ENCODE assay signal across 16 cellular contexts in genomic region chrX:43661521-43662240, GRCh38. TPM values are rescaled to one million over a fixed set of nuclear protein-coding genes. Genes with fewer than 3 reads are reported as not detected.
DNase-seq lines count a peak whose midpoint lies in the region; ATAC-seq, FAIRE-seq and TF ChIP-seq lines count a peak whose summit lies in the region.
"Had no signal": no experiment of that assay in that cellular context is flagged by ENCODE, and none has a peak within 500 bp of the region (broad histone marks: within the 10 kb centered on the region; RNA-seq: fewer than 3 reads in every experiment).

No MANE protein-coding gene starts in this region.

- in situ Hi-C loops in astrocyte of the spinal cord (cut with HindIII; ENCODE audit: low sequenced_read_pairs): no loop called here

- TF ChIP-seq POLR2A in A549 (IDR thresholded peaks at IDR 0.05; ENCODE audit: low read length): no peak

- 82% methylated on average over 4 of the region's 4 CpGs for WGBS in A549 (ENCODE audit: missing lambda C conversion rate)
- WGBS in pancreas, 2 donors: 61 to 66% methylated on average over 4 of the region's 4 CpGs

- no peaks in the 10 kb centered on the region for H3K4me1 ChIP-seq in A549
- H3K4me1 ChIP-seq in pancreas: peaks cover 0 to 16% (median 6%) of the 10 kb centered on the region in 3 donors
- H3K4me1 ChIP-seq in effector memory CD4-positive, alpha-beta T cell (ENCODE audit: control insufficient read depth, insufficient read depth, low read length, poor library complexity, severe bottlenecking): no peaks in the 10 kb centered on the region
- H3K4me1 ChIP-seq: colonic mucosa, parathyroid adenoma had no signal

- H3K9me3 ChIP-seq in A549 (no peaks in the 10 kb centered on the region), pancreas (no peaks in the 10 kb centered on the region)
- no peaks in the 10 kb centered on the region for H3K9me3 ChIP-seq in effector memory CD4-positive, alpha-beta T cell (ENCODE audit: control insufficient read depth, low read length)
- H3K9me3 ChIP-seq: colonic mucosa had no signal

- POLR2A ChIA-PET in A549 (lab: Yijun Ruan, JAX): no interaction called here

- peaks cover 0 to 8% (median 0%) of the 10 kb centered on the region in 4 donors for H3K27me3 ChIP-seq in pancreas
- H3K27me3 ChIP-seq in effector memory CD4-positive, alpha-beta T cell (replicated peaks; ENCODE audit: control insufficient read depth, insufficient read depth, low read length, poor library complexity, severe bottlenecking): no peaks in the 10 kb centered on the region
- H3K27me3 ChIP-seq: colonic mucosa had no signal

- no peak for TF ChIP-seq EP300 in A549 (IDR thresholded peaks at IDR 0.05)

- intact Hi-C loops in Right ventricle myocardium superior (cut with DNase I) (loop anchor here (5.0 kb wide), 1 partner anchor 36 kb away; no protein-coding TSS in a partner anchor), pancreas (cut with DNase I) (no loop called here)

- no peak for ATAC-seq in A549
- peak; percentile 64 for ATAC-seq in Right ventricle myocardium superior (ENCODE audit: poor library complexity)
- peak in 3 of 4 donors; percentile 30 to 49 (median 30) for ATAC-seq in pancreas
- ATAC-seq: Panc1 had no signal

- H3K4me2 ChIP-seq in A549: no peak overlapping the region
- H3K4me2 ChIP-seq: KMS-11 had no signal

- TF ChIP-seq CTCF in A549 (IDR thresholded peaks at IDR 0.05): no peak
- no peak for TF ChIP-seq CTCF in astrocyte of the spinal cord (IDR thresholded peaks at IDR 0.05; ENCODE audit: low read depth, low read length)
- TF ChIP-seq CTCF in pancreas (IDR thresholded peaks at IDR 0.05): no peak

- CTCF ChIA-PET in A549 (lab: Yijun Ruan, JAX): no interaction called here

- no peak overlapping the region for H3K4me3 ChIP-seq in A549
- no peak overlapping the region for H3K4me3 ChIP-seq in astrocyte of the spinal cord (ENCODE audit: low read depth, low read length)
- H3K4me3 ChIP-seq in pancreas: no peak overlapping the region
- H3K4me3 ChIP-seq in effector memory CD4-positive, alpha-beta T cell (ENCODE audit: insufficient read depth, low read depth, low read length, poor library complexity, severe bottlenecking): no peak overlapping the region
- H3K4me3 ChIP-seq: colonic mucosa had no signal

- H3K36me3 ChIP-seq in pancreas: no peaks in the 10 kb centered on the region
- no peaks in the 10 kb centered on the region for H3K36me3 ChIP-seq in effector memory CD4-positive, alpha-beta T cell (ENCODE audit: control insufficient read depth, insufficient read depth, low read length)
- H3K36me3 ChIP-seq: colonic mucosa had no signal

- no peak for TF ChIP-seq RAD21 in A549 (conservative IDR thresholded peaks at IDR 0.05 in 1 of 2, IDR thresholded peaks at IDR 0.05 in 1 of 2)

- H3K27ac ChIP-seq in A549 (no peak overlapping the region), pancreas (no peak overlapping the region)
- H3K27ac ChIP-seq in effector memory CD4-positive, alpha-beta T cell (ENCODE audit: insufficient read depth, low read length, poor library complexity, severe bottlenecking): no peak overlapping the region
- H3K27ac ChIP-seq: colonic mucosa, KMS-11, parathyroid adenoma had no signal

- DNase-seq in A549 (ENCODE audit: low read depth in 1 of 2, low spot score in 1 of 2) (no peak), astrocyte of the spinal cord (ENCODE audit: low read depth, low spot score) (peak; percentile 33), Right ventricle myocardium superior (no peak), pancreas (no peak), pons (ENCODE audit: low spot score) (no peak), activated T-cell treated with anti-CD3 and anti-CD28 coated beads for 4 hours (no peak), NCI-H1105 treated with DMSO at 0.1 percent for 48 hours (lab: John Stamatoyannopoulos, UW) (no peak)
- DNase-seq in effector memory CD4-positive, alpha-beta T cell: no peak
- DNase-seq: activated CD4-positive, alpha-beta T cell treated with anti-CD3 and anti-CD28 coated beads for 1 hour; colonic mucosa; NCI-H1694 had no signal

- FAIRE-seq in A549 (lab: Jason Lieb, UNC) (peak; percentile 63), pancreas (lab: Jason Lieb, UNC) (peak; percentile 23)
- FAIRE-seq: A204.1, G401.6 had no signal

TF ChIP-seq in A549, 52 proteins besides CTCF, POLR2A, EP300 and RAD21:
- TF ChIP-seq HOXB13 (CRISPR knock-in tag; IDR thresholded peaks at IDR 0.05; ENCODE audit: low read depth): no peak
- no peak for TF ChIP-seq KDM1A (IDR thresholded peaks at IDR 0.05; ENCODE audit: low read depth)
- TF ChIP-seq TFCP2L1 (CRISPR knock-in tag; IDR thresholded peaks at IDR 0.05): no peak
- TF ChIP-seq RNF2 (IDR thresholded peaks at IDR 0.05; ENCODE audit: borderline replicate concordance, low read depth): no peak
- TF ChIP-seq, protein P1, sequence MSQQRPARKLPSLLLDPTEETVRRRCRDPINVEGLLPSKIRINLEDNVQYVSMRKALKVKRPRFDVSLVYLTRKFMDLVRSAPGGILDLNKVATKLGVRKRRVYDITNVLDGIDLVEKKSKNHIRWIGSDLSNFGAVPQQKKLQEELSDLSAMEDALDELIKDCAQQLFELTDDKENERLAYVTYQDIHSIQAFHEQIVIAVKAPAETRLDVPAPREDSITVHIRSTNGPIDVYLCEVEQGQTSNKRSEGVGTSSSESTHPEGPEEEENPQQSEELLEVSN (IDR thresholded peaks at IDR 0.05; ENCODE audit: borderline replicate concordance, low read depth): no peak
- no peak for TF ChIP-seq ZSCAN20 (CRISPR knock-in tag; IDR thresholded peaks at IDR 0.05)
- no peak for TF ChIP-seq GATA3 (IDR thresholded peaks at IDR 0.05; ENCODE audit: borderline replicate concordance)
- TF ChIP-seq PHF8 (IDR thresholded peaks at IDR 0.05; ENCODE audit: borderline replicate concordance, low read depth): no peak
- TF ChIP-seq SMC3 (IDR thresholded peaks at IDR 0.05): no peak
- TF ChIP-seq, protein P2, sequence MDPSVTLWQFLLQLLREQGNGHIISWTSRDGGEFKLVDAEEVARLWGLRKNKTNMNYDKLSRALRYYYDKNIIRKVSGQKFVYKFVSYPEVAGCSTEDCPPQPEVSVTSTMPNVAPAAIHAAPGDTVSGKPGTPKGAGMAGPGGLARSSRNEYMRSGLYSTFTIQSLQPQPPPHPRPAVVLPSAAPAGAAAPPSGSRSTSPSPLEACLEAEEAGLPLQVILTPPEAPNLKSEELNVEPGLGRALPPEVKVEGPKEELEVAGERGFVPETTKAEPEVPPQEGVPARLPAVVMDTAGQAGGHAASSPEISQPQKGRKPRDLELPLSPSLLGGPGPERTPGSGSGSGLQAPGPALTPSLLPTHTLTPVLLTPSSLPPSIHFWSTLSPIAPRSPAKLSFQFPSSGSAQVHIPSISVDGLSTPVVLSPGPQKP (IDR thresholded peaks at IDR 0.05; ENCODE audit: low read depth, low read length): no peak
- TF ChIP-seq REST (IDR thresholded peaks at IDR 0.05): no peak
- no peak for TF ChIP-seq NFE2L2 (conservative IDR thresholded peaks at IDR 0.05; ENCODE audit: low read length)
- no peak for TF ChIP-seq TP53 (CRISPR knock-in tag; IDR thresholded peaks at IDR 0.05)
- no peak for TF ChIP-seq ZFP36 (IDR thresholded peaks at IDR 0.05; ENCODE audit: borderline replicate concordance, partially characterized antibody)
- no peak for TF ChIP-seq ESRRA (IDR thresholded peaks at IDR 0.05; ENCODE audit: borderline replicate concordance, low read length)
- TF ChIP-seq CHD2 (IDR thresholded peaks at IDR 0.05; ENCODE audit: low read length, partially characterized antibody): no peak
TF ChIP-seq in A549: peak in this region for 0.

RNA-seq across cellular contexts. Expression of gene MAOA, which starts 5.6 kb away (rescaled TPM):
- 5.6 and 6.4 TPM in 2 replicates for polyA plus RNA-seq in A549 (2011; rRNA removed)
- polyA plus RNA-seq in A549 (2012; cell fraction: cytosol; rRNA removed): 0.47 and 0.58 TPM in 2 replicates
- polyA plus RNA-seq in A549 (2012; cell fraction: nucleus; rRNA removed): 0.34 and 0.64 TPM in 2 replicates
- polyA plus RNA-seq in A549 (2017; fragmentation: RNase III; extraction: RNeasy Plus Mini Kit Qiagen cat#74134 plus additional on column Dnase treatment): 0.34 to 0.44 TPM (median 0.35 TPM) in 3 replicates
- 2.9 and 5.7 TPM in 2 replicates for polyA minus RNA-seq in A549 (2011; rRNA and poly(A)+ RNA removed)
- 116 TPM for total RNA-seq in Right ventricle myocardium superior
- total RNA-seq in pancreas: 100 to 1,000 TPM in 1 of 6 donors, 10 to 100 TPM in 5; 26.3 to 106 (median 53.4) TPM
- polyA plus RNA-seq in pancreas: 10 to 100 TPM; 17.1 to 37.5 TPM

Comparison
In these comparisons a context has a peak if more than half of its experiments do, and no peak if none do; other contexts are left out.
1. ATAC-seq: peak in Right ventricle myocardium superior (single experiment) and pancreas (3 of 4); none in A549 (0 of 2).